Comparison of ENCODE assay signal across 29 cellular contexts in genomic region chr12:49028666-49029275, GRCh38. TPM values are rescaled to one million over a fixed set of nuclear protein-coding genes. Genes with fewer than 3 reads are reported as not detected.
"Had no signal": no experiment of that assay in that cellular context is flagged by ENCODE, and none has a peak within 500 bp of the region (broad histone marks: within the 10 kb centered on the region; RNA-seq: fewer than 3 reads in every experiment).

No MANE protein-coding gene starts in this region.

- H3K4me1 ChIP-seq: adrenal gland, ascending aorta, tibial artery had no signal

- H3K4me3 Mint-ChIP-seq: activated CD8-positive, alpha-beta T cell treated with anti-CD3 and anti-CD28 coated beads for 36 hours; activated naive CD8-positive, alpha-beta T cell; activated T-cell treated with anti-CD3 and anti-CD28 coated beads, Interleukin-2, amount 50 U/mL, for 4 hours; naive thymus-derived CD4-positive, alpha-beta T cell; stimulated activated naive CD8-positive, alpha-beta T cell treated with anti-CD3 and anti-CD28 coated beads, Interleukin-15, Interleukin-2, amounts not matched to agents 100 ng/mL and 50 ng/mL, for 24 hours had no signal

- DNase-seq: activated CD4-positive, alpha-beta T cell treated with anti-CD3 and anti-CD28 coated beads for 48 hours; activated CD8-positive, alpha-beta T cell treated with anti-CD3 and anti-CD28 coated beads for 36 hours; activated naive CD4-positive, alpha-beta T cell; activated T-cell treated with anti-CD3 and anti-CD28 coated beads, Interleukin-2, amount 50 U/mL, for 4 hours; brain microvascular endothelial cell; caudate nucleus; dermis blood vessel endothelial cell; effector CD8-positive, alpha-beta T cell; erythroblast; foreskin fibroblast; heart right ventricle; naive thymus-derived CD4-positive, alpha-beta T cell; retina; stimulated activated CD4-positive, alpha-beta T cell treated with anti-CD3 and anti-CD28 coated beads, Interleukin-4, amount 100 ng/mL, for 24 hours; substantia nigra; T-helper 2 cell; tibial artery had no signal

- H3K9me3 ChIP-seq: adrenal gland, ascending aorta, heart right ventricle, tibial artery had no signal

- H3K27ac ChIP-seq: adrenal gland, ascending aorta, brain microvascular endothelial cell, tibial artery had no signal

- H3K27me3 ChIP-seq: adrenal gland, ascending aorta, brain microvascular endothelial cell, heart right ventricle, tibial artery had no signal

- H3K4me1 Mint-ChIP-seq: neural crest cell had no signal

- H3K27me3 Mint-ChIP-seq: activated CD8-positive, alpha-beta T cell treated with anti-CD3 and anti-CD28 coated beads for 36 hours; activated naive CD8-positive, alpha-beta T cell; naive thymus-derived CD4-positive, alpha-beta T cell; progenitor cell of endocrine pancreas; stimulated activated naive CD8-positive, alpha-beta T cell treated with anti-CD3 and anti-CD28 coated beads, Interleukin-15, Interleukin-2, amounts not matched to agents 100 ng/mL and 50 ng/mL, for 24 hours had no signal

- ATAC-seq: activated CD8-positive, alpha-beta T cell treated with anti-CD3 and anti-CD28 coated beads for 36 hours; activated T-cell treated with anti-CD3 and anti-CD28 coated beads, Interleukin-2, amount 50 U/mL, for 4 hours; heart right ventricle; left lobe of liver had no signal

- H3K27ac Mint-ChIP-seq: activated naive CD8-positive, alpha-beta T cell; activated T-helper 2 cell treated with anti-CD3 and anti-CD28 coated beads, Interferon-gamma antibody, Interleukin-2, Interleukin-4, amounts not matched to agents 10 μg/mL and 5 μg/mL and 100 μg/mL, durations not matched to agents 14 hours and 24 hours and 36 hours; progenitor cell of endocrine pancreas; stimulated activated naive CD8-positive, alpha-beta T cell treated with anti-CD3 and anti-CD28 coated beads, Interleukin-15, Interleukin-2, amounts not matched to agents 100 ng/mL and 50 ng/mL, for 24 hours had no signal

- H3K4me3 ChIP-seq: adrenal gland, ascending aorta, heart right ventricle, lung, tibial artery had no signal

- H3K9me3 Mint-ChIP-seq: activated CD8-positive, alpha-beta T cell treated with anti-CD3 and anti-CD28 coated beads for 36 hours; activated T-cell treated with anti-CD3 and anti-CD28 coated beads, Interleukin-2, amount 50 U/mL, for 4 hours; activated T-helper 2 cell treated with anti-CD3 and anti-CD28 coated beads, Interferon-gamma antibody, Interleukin-2, Interleukin-4, amounts not matched to agents 10 μg/mL and 5 μg/mL and 100 μg/mL, durations not matched to agents 14 hours and 24 hours and 36 hours; naive thymus-derived CD4-positive, alpha-beta T cell; neural crest cell; stimulated activated naive CD8-positive, alpha-beta T cell treated with anti-CD3 and anti-CD28 coated beads, Interleukin-15, Interleukin-2, amounts not matched to agents 100 ng/mL and 50 ng/mL, for 24 hours had no signal

RNA-seq across cellular contexts. Expression of gene DDN, which starts 29.6 kb away (rescaled TPM):
- total RNA-seq: ascending aorta, left lobe of liver had no signal
- polyA plus RNA-seq: naive thymus-derived CD4-positive, alpha-beta T cell had no signal

RNA-seq across cellular contexts. Expression of gene RHEBL1, which starts 41.0 kb away (rescaled TPM):
- total RNA-seq: ascending aorta, ureter had no signal

RNA-seq across cellular contexts. Expression of gene WNT1, which starts 50.6 kb away (rescaled TPM):
- total RNA-seq: activated CD8-positive, alpha-beta T cell treated with anti-CD3 and anti-CD28 coated beads for 36 hours; activated T-cell treated with anti-CD3 and anti-CD28 coated beads, Interleukin-2, amount 50 U/mL, for 4 hours; adrenal gland; ascending aorta; dermis blood vessel endothelial cell; fibroblast of lung; heart right ventricle; kidney epithelial cell; left lobe of liver; progenitor cell of endocrine pancreas; ureter had no signal
- polyA plus RNA-seq: adrenal gland, fibroblast of lung, heart right ventricle had no signal
